In the genomic region with DNA sequence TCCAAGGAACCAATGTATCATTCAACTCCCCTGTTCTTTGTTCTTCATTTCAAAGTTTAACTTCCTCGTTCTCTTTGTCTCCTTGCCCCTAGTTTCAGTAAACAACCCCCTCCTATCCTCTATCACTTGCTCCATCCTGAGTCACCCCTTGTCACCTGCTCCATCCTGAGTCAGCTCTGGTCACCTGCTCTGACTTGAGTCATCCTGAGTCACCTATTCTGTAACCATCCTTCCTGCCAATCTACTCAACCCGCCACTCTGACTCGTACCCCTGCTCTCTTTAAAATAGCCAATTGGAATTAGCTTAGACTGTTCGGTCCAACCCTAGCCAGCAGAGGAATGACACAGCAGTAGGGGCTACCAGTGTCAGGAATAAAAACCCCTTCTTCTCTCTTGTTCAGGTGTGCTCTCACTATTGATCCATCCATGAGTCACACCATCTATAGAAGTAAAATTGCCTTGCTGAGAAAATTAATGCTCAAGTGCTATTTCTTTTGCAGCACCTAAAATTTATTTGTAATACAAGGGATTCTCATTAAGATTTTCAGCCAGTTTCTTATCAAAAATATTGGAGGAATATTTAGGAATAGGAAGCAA, we compare ENCODE assay signal across 19 cellular contexts.
DNase-seq lines count a peak whose midpoint lies in the region; ATAC-seq and TF ChIP-seq lines count a peak whose summit lies in the region.
"Had no signal": no experiment of that assay in that cellular context is flagged by ENCODE, and none has a peak within 500 bp of the region (broad histone marks: within the 10 kb centered on the region; RNA-seq: fewer than 3 reads in every experiment).

No MANE protein-coding gene starts in this region.

- H3K4me3 Mint-ChIP-seq in MCF 10A (ENCODE audit: unreplicated experiment), result no peak overlapping the region
- H3K4me3 Mint-ChIP-seq: CD8-positive, alpha-beta T cell had no signal

- H3K4me3 ChIP-seq in mammary epithelial cell (replicated peaks in 1 of 3; ENCODE audit: insufficient read depth in 1 of 3, low read depth in 2 of 3, low read length in 3 of 3) (no peak overlapping the region), uterus (no peak overlapping the region), transverse colon (no peak overlapping the region)
- H3K4me3 ChIP-seq: BLaER1 treated with 17β-estradiol and CSF1 and Interleukin-3, amounts not matched to agents 10 nM and 100 nM; SK-N-MC had no signal

- no peak overlapping the region for H3K27ac ChIP-seq in mammary epithelial cell (ENCODE audit: insufficient read depth, low read depth, low read length)
- no peak overlapping the region for H3K27ac ChIP-seq in foreskin keratinocyte
- H3K27ac ChIP-seq in uterus, result no peak overlapping the region
- no peak overlapping the region for H3K27ac ChIP-seq in transverse colon
- H3K27ac ChIP-seq: BLaER1 treated with 17β-estradiol and CSF1 and Interleukin-3, amounts not matched to agents 10 nM and 100 nM; SK-N-MC had no signal

- H3K79me2 ChIP-seq in mammary epithelial cell (ENCODE audit: insufficient read depth, low read length), result no peaks in the 10 kb centered on the region

- ATAC-seq in foreskin keratinocyte (peak; percentile 98), HG02610 (IDR thresholded peaks at IDR 0.05; ENCODE audit: unreplicated experiment) (no peak)
- ATAC-seq: CD8-positive, alpha-beta T cell had no signal

- DNase-seq in mammary epithelial cell (peak; percentile 1), MCF 10A (ENCODE audit: unreplicated experiment) (no peak), RKO (ENCODE audit: low spot score) (peak; percentile 50), foreskin keratinocyte (peak; percentile 26 to 40), uterus (no peak), transverse colon (no peak)
- DNase-seq: CD8-positive, alpha-beta T cell; DND-41; HCEC 1CT; NCI-H1105 treated with DMSO at 0.1 percent for 48 hours; NCI-H1694; NCI-H2081 treated with DMSO at 0.1 percent for 48 hours; NCI-H510A; NCI-H748 treated with DMSO at 0.1 percent for 48 hours; NK-92 treated with Interleukin-12 subunit alpha and Interleukin-12 subunit beta, amount 100 ng/mL, for 24 hours; SHP77 had no signal

- no peaks in the 10 kb centered on the region for H3K27me3 ChIP-seq in mammary epithelial cell (ENCODE audit: insufficient read depth, low read length)
- H3K27me3 ChIP-seq in foreskin keratinocyte, result no peaks in the 10 kb centered on the region
- no peaks in the 10 kb centered on the region for H3K27me3 ChIP-seq in uterus
- no peaks in the 10 kb centered on the region for H3K27me3 ChIP-seq in transverse colon
- H3K27me3 ChIP-seq: BLaER1 treated with 17β-estradiol and CSF1 and Interleukin-3, amounts not matched to agents 10 nM and 100 nM had no signal

- H4K20me1 ChIP-seq in mammary epithelial cell (ENCODE audit: insufficient read depth, low read length), result no peaks in the 10 kb centered on the region
- H4K20me1 ChIP-seq: BLaER1 treated with 17β-estradiol and CSF1 and Interleukin-3, amounts not matched to agents 10 nM and 100 nM had no signal

- peaks cover 5% of the 10 kb centered on the region for H3K9me3 ChIP-seq in mammary epithelial cell (replicated peaks; ENCODE audit: insufficient read depth, low read length)
- no peaks in the 10 kb centered on the region for H3K9me3 ChIP-seq in uterus
- H3K9me3 ChIP-seq in transverse colon, result peaks cover 6 to 10% of the 10 kb centered on the region in 2 donors

- in situ Hi-C loops in mammary epithelial cell (cut with MboI; ENCODE audit: low sequenced_read_pairs in 2 of 2), result loop anchor here in 1 of 2 donors (25.0 kb wide), 1 partner anchor 92 kb away; no protein-coding TSS in a partner anchor
- in situ Hi-C loops in transverse colon (cut with MboI; ENCODE audit: low pct_ligation_motif_present in 1 of 4, low pct_unique_long_range_greater_than_20kb in 1 of 4, low sequenced_read_pairs in 3 of 4), result no loop called here

- no peak overlapping the region for H3K4me2 ChIP-seq in mammary epithelial cell (ENCODE audit: insufficient read depth, low read depth, low read length)
- H3K4me2 ChIP-seq: BLaER1 treated with 17β-estradiol and CSF1 and Interleukin-3, amounts not matched to agents 10 nM and 100 nM had no signal

- TF ChIP-seq POLR2A in uterus (IDR thresholded peaks at IDR 0.05) (no peak), transverse colon (IDR thresholded peaks at IDR 0.05) (no peak)

- H3K36me3 Mint-ChIP-seq in MCF 10A (ENCODE audit: insufficient read depth, unreplicated experiment), result no peaks in the 10 kb centered on the region
- H3K36me3 Mint-ChIP-seq: CD8-positive, alpha-beta T cell had no signal

- BruUV-seq in mammary epithelial cell (replicated peaks; lab: Mats Ljungman, UMichigan), result no TSS peak
- BruUV-seq in MCF 10A (replicated peaks; lab: Mats Ljungman, UMichigan), result no TSS peak

- POLR2A ChIA-PET in MCF 10A (lab: Yijun Ruan, JAX), result interaction anchor here (0.7 kb wide), 1 partner anchor 167 kb away, joined by 3 read pairs; no protein-coding TSS in a partner anchor

- TF ChIP-seq EP300 in transverse colon (IDR thresholded peaks at IDR 0.05; ENCODE audit: low read depth), result no peak

- H3K9me3 Mint-ChIP-seq in MCF 10A (ENCODE audit: unreplicated experiment), result peaks cover 18% of the 10 kb centered on the region

- H3K4me1 ChIP-seq in mammary epithelial cell (ENCODE audit: insufficient read depth, low read length), result no peaks in the 10 kb centered on the region
- no peaks in the 10 kb centered on the region for H3K4me1 ChIP-seq in foreskin keratinocyte
- no peaks in the 10 kb centered on the region for H3K4me1 ChIP-seq in uterus
- H3K4me1 ChIP-seq in transverse colon, result no peaks in the 10 kb centered on the region
- H3K4me1 ChIP-seq: BLaER1 treated with 17β-estradiol and CSF1 and Interleukin-3, amounts not matched to agents 10 nM and 100 nM had no signal

- no peak overlapping the region for H2AFZ ChIP-seq in mammary epithelial cell (ENCODE audit: low read depth, low read length)

- H3K4me1 Mint-ChIP-seq in MCF 10A (ENCODE audit: insufficient read depth, unreplicated experiment), result no peaks in the 10 kb centered on the region

- H3K36me3 ChIP-seq in mammary epithelial cell (ENCODE audit: insufficient read depth, low read length) (no peaks in the 10 kb centered on the region), uterus (no peaks in the 10 kb centered on the region), transverse colon (no peaks in the 10 kb centered on the region)
- H3K36me3 ChIP-seq: BLaER1 treated with 17β-estradiol and CSF1 and Interleukin-3, amounts not matched to agents 10 nM and 100 nM had no signal

- CTCF ChIA-PET in mammary epithelial cell (lab: Charles Lee; ENCODE audit: low non-redundant PET), result no interaction called here
- CTCF ChIA-PET in MCF 10A (lab: Yijun Ruan, JAX), result interaction anchor here (0.5 kb wide), 1 partner anchor 200 kb away, joined by 3 read pairs; no protein-coding TSS in a partner anchor

- dilution Hi-C loops in mammary epithelial cell (cut with HindIII; ENCODE audit: low sequenced_read_pairs), result no loop called here

- no peak for TF ChIP-seq CTCF in mammary epithelial cell (conservative IDR thresholded peaks at IDR 0.05 in 1 of 2, IDR thresholded peaks at IDR 0.05 in 1 of 2; ENCODE audit: extremely low read depth in 1 of 2, insufficient read depth in 1 of 2, low read depth in 1 of 2, low read length in 2 of 2)
- no peak for TF ChIP-seq CTCF in MCF 10A (IDR thresholded peaks at IDR 0.05; ENCODE audit: unreplicated experiment)
- TF ChIP-seq CTCF in foreskin keratinocyte (conservative IDR thresholded peaks at IDR 0.05), result no peak
- no peak for TF ChIP-seq CTCF in uterus (IDR thresholded peaks at IDR 0.05)
- TF ChIP-seq CTCF in transverse colon (IDR thresholded peaks at IDR 0.05), result no peak

- no peak overlapping the region for H3K9ac ChIP-seq in mammary epithelial cell (ENCODE audit: insufficient read depth, low read length)
- H3K9ac ChIP-seq: BLaER1 treated with 17β-estradiol and CSF1 and Interleukin-3, amounts not matched to agents 10 nM and 100 nM had no signal

- no peak overlapping the region for H3K27ac Mint-ChIP-seq in MCF 10A (ENCODE audit: low read depth, unreplicated experiment)
- H3K27ac Mint-ChIP-seq: CD8-positive, alpha-beta T cell had no signal

- intact Hi-C loops in mammary epithelial cell (cut with micrococcal nuclease), result no loop called here
- intact Hi-C loops in MCF 10A (cut with micrococcal nuclease), result no loop called here
- intact Hi-C loops in uterus (cut with DNase I; ENCODE audit: low total_unique reads), result no loop called here
- intact Hi-C loops in transverse colon (cut with DNase I; ENCODE audit: low total_unique reads), result loop anchor here (10.0 kb wide), 1 partner anchor 835 kb away; no protein-coding TSS in a partner anchor

- no peaks in the 10 kb centered on the region for H3K27me3 Mint-ChIP-seq in MCF 10A (ENCODE audit: insufficient read depth, unreplicated experiment)

- 75% methylated on average over 4 of the region's 4 CpGs for WGBS in mammary epithelial cell (ENCODE audit: low coverage, missing lambda C conversion rate)
- WGBS in transverse colon (ENCODE audit: low coverage in 1 of 2), 2 donors, result 77 to 85% methylated on average over 4 of the region's 4 CpGs

Comparison
In these comparisons a context has a peak if more than half of its experiments do, and no peak if none do; other contexts are left out.
1. DNase-seq: peak in mammary epithelial cell (single experiment), RKO (single experiment) and foreskin keratinocyte (2 of 2); none in MCF 10A (single experiment), uterus (0 of 2) and transverse colon (single experiment).